7 cellular contexts compared by ENCODE assay signal in the genomic region with DNA sequence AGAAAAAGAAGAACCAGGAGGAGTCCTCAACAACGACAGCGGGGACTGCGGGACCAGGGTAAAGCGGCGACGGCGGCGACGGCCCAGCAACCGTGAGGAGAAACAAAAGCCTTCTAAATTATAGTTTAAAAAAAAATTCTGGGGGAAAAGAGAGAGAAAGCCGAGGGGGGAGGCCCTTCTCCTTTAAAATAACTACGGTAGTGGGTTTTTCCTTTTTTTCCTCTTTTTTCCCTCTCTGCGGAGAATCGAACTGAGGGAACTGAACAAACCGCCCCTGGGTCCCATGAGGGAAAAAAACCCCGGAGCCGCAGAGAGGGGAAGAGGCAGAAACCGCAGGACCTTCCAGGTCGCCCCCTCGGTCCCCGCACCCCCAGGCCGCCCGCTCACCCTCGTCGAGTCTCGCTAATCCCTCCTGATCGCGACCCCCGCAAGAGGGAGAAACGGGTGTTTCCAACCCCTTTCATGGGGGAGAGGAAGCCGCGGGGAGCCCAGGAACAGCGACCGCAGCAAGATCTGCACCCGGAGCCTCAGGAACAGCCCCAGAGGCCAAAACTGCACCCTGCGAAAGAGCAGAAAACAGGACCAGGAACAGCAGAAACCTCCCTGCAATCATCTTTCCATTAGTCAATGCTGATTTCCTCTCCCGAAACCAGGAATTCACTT. TPM values are rescaled to one million over a fixed set of nuclear protein-coding genes. Genes with fewer than 3 reads are reported as not detected.
DNase-seq lines count a peak whose midpoint lies in the region; ATAC-seq and TF ChIP-seq lines count a peak whose summit lies in the region.

No MANE protein-coding gene starts in this region.

- DNase-seq in Peyer's patch: peak in 2 of 3 donors; percentile 53 to 58
- DNase-seq in coronary artery (ENCODE audit: low spot score): no peak
- no peak for DNase-seq in mesothelial cell of epicardium (ENCODE audit: low spot score in 2 of 2, unreplicated experiment in 2 of 2)
- DNase-seq in vagina (ENCODE audit: extremely low spot score in 2 of 2): no peak
- no peak for DNase-seq in NCI-H187 (lab: John Stamatoyannopoulos, UW)

- H3K27me3 ChIP-seq in Peyer's patch (no peaks in the 10 kb centered on the region), vagina (no peaks in the 10 kb centered on the region)

- peaks cover 0 to 35% (median 10%) of the 10 kb centered on the region in 4 donors for H3K4me1 ChIP-seq in Peyer's patch
- H3K4me1 ChIP-seq in vagina: peaks cover 44% of the 10 kb centered on the region

- H3K27me3 Mint-ChIP-seq in mesothelial cell of epicardium (ENCODE audit: low read depth): peaks cover 13% of the 10 kb centered on the region

- H3K9me3 Mint-ChIP-seq in mesothelial cell of epicardium: no peaks in the 10 kb centered on the region

- H3K27ac Mint-ChIP-seq in mesothelial cell of epicardium: no peak overlapping the region

- H3K4me3 ChIP-seq in GM12875 (ENCODE audit: low read depth, low read length) (peak overlapping the region; percentile 71), Peyer's patch (peak overlapping the region; percentile 67 to 80 (median 70)), coronary artery (peak overlapping the region; percentile 82), vagina (peak overlapping the region; percentile 66 to 86)

- ATAC-seq in HG03521 (IDR thresholded peaks at IDR 0.05; ENCODE audit: unreplicated experiment): no peak

- intact Hi-C loops in vagina (cut with DNase I): loop anchor here (5.0 kb wide), 1 partner anchor 34 kb away; no protein-coding TSS in a partner anchor

- peaks cover 35% of the 10 kb centered on the region for H3K4me1 Mint-ChIP-seq in mesothelial cell of epicardium

- H3K9me3 ChIP-seq in Peyer's patch: no peaks in the 10 kb centered on the region
- no peaks in the 10 kb centered on the region for H3K9me3 ChIP-seq in vagina

- H3K27ac ChIP-seq in Peyer's patch (peak overlapping the region; percentile 82 to 85 (median 84)), coronary artery (peak overlapping the region; percentile 85 to 89), vagina (peak overlapping the region; percentile 87)

- TF ChIP-seq CTCF in GM12875 (IDR thresholded peaks at IDR 0.05; ENCODE audit: borderline replicate concordance, insufficient read depth, low read depth, low read length) (no peak), Peyer's patch (IDR thresholded peaks at IDR 0.05) (no peak), coronary artery (IDR thresholded peaks at IDR 0.05) (no peak), mesothelial cell of epicardium (IDR thresholded peaks at IDR 0.05; ENCODE audit: unreplicated experiment) (no peak), vagina (IDR thresholded peaks at IDR 0.05) (no peak)

- no peaks in the 10 kb centered on the region for H3K36me3 Mint-ChIP-seq in mesothelial cell of epicardium

- H3K36me3 ChIP-seq in Peyer's patch: no peaks in the 10 kb centered on the region
- H3K36me3 ChIP-seq in vagina: no peaks in the 10 kb centered on the region

- TF ChIP-seq POLR2A in Peyer's patch (IDR thresholded peaks at IDR 0.05): no peak
- no peak for TF ChIP-seq POLR2A in vagina (IDR thresholded peaks at IDR 0.05)

- peak overlapping the region; percentile 94 for H3K4me3 Mint-ChIP-seq in mesothelial cell of epicardium

RNA-seq across cellular contexts. Expression of gene CPEB4, which starts 0.5 kb away (rescaled TPM):
- 10 to 100 TPM; 29.7 to 67.0 (median 57.6) TPM for total RNA-seq in Peyer's patch
- total RNA-seq in mesothelial cell of epicardium: 9.5 to 15.7 TPM (median 15.3 TPM) in 3 replicates
- 31.9 TPM for total RNA-seq in vagina

Comparison
In these comparisons a context has a peak if more than half of its experiments do, and no peak if none do; other contexts are left out.
1. DNase-seq: peak in Peyer's patch (2 of 3); none in coronary artery (single experiment), mesothelial cell of epicardium (0 of 2), vagina (0 of 2) and NCI-H187 (0 of 2).
2. Peak in every context shown above with its lines, with median percentiles within 50 percentile points of each other: H3K4me3 ChIP-seq and H3K27ac ChIP-seq.